ENCODE assay signal across 11 cellular contexts in the genomic region with DNA sequence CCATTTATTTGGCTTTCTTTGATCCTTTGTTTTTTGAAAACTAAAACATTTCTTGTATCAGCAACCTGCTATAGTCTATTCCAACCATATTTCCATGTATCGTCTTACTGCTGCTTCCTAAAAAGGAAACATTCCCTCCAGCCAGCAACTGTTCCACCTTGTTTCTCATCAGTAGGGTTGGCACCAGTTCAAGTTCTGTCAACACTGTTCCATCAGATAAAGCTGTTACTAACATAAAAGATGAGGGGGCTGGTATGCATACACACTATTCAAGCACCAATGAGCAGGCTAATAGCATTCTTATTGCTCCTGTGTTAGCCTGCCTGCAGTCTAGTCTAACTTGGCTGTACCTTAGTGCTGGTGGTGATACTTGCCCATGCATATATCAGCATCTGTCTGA.
A peak's percentile ranks its signal among the peaks of the same experiment; 100 is the strongest.
DNase-seq lines count a peak whose midpoint lies in the region; ATAC-seq, FAIRE-seq and TF ChIP-seq lines count a peak whose summit lies in the region.
"Had no signal": no experiment of that assay in that cellular context is flagged by ENCODE, and none has a peak within 500 bp of the region (broad histone marks: within the 10 kb centered on the region; RNA-seq: fewer than 3 reads in every experiment).

No MANE protein-coding gene starts in this region.

- peaks cover 12% of the 10 kb centered on the region for H3K36me3 Mint-ChIP-seq in nephron (ENCODE audit: low read depth)

- peak; percentile 3 for DNase-seq in NCI-H2107 (lab: John Stamatoyannopoulos, UW)
- DNase-seq in K562 (ENCODE audit: extremely low read depth in 1 of 4, low spot score in 3 of 4) = peak in 2 of 4 experiments; percentile 9 to 41
- DNase-seq in uterus = no peak
- DNase-seq in RCC 7860 (ENCODE audit: low spot score) = no peak
- DNase-seq: activated CD4-positive, alpha-beta memory T cell treated with anti-CD3 and anti-CD28 coated beads, Interleukin-2, amount 10 ng/mL, durations not matched to agents 7 days and 5 days; amniotic stem cell; EL had no signal

- peak; percentile 61 for ATAC-seq in K562
- ATAC-seq in HG03095 (IDR thresholded peaks at IDR 0.05; ENCODE audit: unreplicated experiment) = no peak
- ATAC-seq: GM23338 had no signal

- POLR2A ChIA-PET in HEK293 (lab: Yijun Ruan, JAX) (no interaction called here), K562 (lab: Yijun Ruan, JAX) (interaction anchor here (0.5 to 1.3 kb wide), 2 partner anchors 10 to 420 kb away, joined by 3 read pairs; no protein-coding TSS in a partner anchor)

- H3K4me3 ChIP-seq in HEK293 (ENCODE audit: low read depth, low read length) = no peak overlapping the region
- H3K4me3 ChIP-seq in K562 = no peak overlapping the region
- H3K4me3 ChIP-seq in uterus = no peak overlapping the region
- H3K4me3 ChIP-seq: GM23338 had no signal

- FAIRE-seq in K562 (lab: Jason Lieb, UNC) = no peak
- FAIRE-seq in RCC 7860 (lab: Jason Lieb, UNC) = no peak

- H3K27ac Mint-ChIP-seq in nephron = peak overlapping the region; percentile 5 to 17 (median 7)
- H3K27ac Mint-ChIP-seq: activated CD4-positive, alpha-beta memory T cell treated with anti-CD3 and anti-CD28 coated beads, Interleukin-2, amount 10 ng/mL, durations not matched to agents 7 days and 5 days; GM23338 had no signal

- no peaks in the 10 kb centered on the region for H3K9me3 ChIP-seq in HEK293 (ENCODE audit: control insufficient read depth, insufficient read depth, low read depth, low read length)
- no peaks in the 10 kb centered on the region for H3K9me3 ChIP-seq in K562 (replicated peaks; ENCODE audit: control insufficient read depth, insufficient read depth, low read depth, low read length)
- H3K9me3 ChIP-seq in uterus = no peaks in the 10 kb centered on the region

- H3K9me3 Mint-ChIP-seq in nephron = no peaks in the 10 kb centered on the region
- H3K9me3 Mint-ChIP-seq: activated CD4-positive, alpha-beta memory T cell treated with anti-CD3 and anti-CD28 coated beads, Interleukin-2, amount 10 ng/mL, durations not matched to agents 7 days and 5 days; GM23338 had no signal

- H3K27me3 ChIP-seq in K562 (ENCODE audit: control insufficient read depth in 2 of 2, insufficient read depth in 2 of 2, low read length in 2 of 2) (no peaks in the 10 kb centered on the region), uterus (no peaks in the 10 kb centered on the region)

- no peak overlapping the region for H3K4me2 ChIP-seq in K562 (ENCODE audit: insufficient read depth, low read length)
- H3K4me2 ChIP-seq: GM23338 had no signal

- TF ChIP-seq POLR2A in K562 (conservative IDR thresholded peaks at IDR 0.05) = no peak
- no peak for TF ChIP-seq POLR2A in uterus (IDR thresholded peaks at IDR 0.05)

- 16% methylated on average over 1 of the region's 1 CpG for WGBS in K562 (ENCODE audit: insufficient coverage, low coverage, missing lambda C conversion rate)

- H2AFZ ChIP-seq in K562 (ENCODE audit: low read depth, low read length) = no peak overlapping the region
- H2AFZ ChIP-seq: GM23338 had no signal

- TF ChIP-seq CTCF in HEK293 (tag by site-specific recombination; IDR thresholded peaks at IDR 0.05) (no peak), K562 (IDR thresholded peaks at IDR 0.05 in 2 of 3, conservative IDR thresholded peaks at IDR 0.05 in 1 of 3; ENCODE audit: insufficient read depth in 2 of 3, low read depth in 1 of 3, low read length in 3 of 3) (no peak), nephron (IDR thresholded peaks at IDR 0.05; ENCODE audit: unreplicated experiment in 3 of 3) (no peak), uterus (IDR thresholded peaks at IDR 0.05) (no peak)

- no TSS peak for BruUV-seq in K562 (replicated peaks; lab: Mats Ljungman, UMichigan)

- no peak for TF ChIP-seq EP300 in K562 (IDR thresholded peaks at IDR 0.05; ENCODE audit: low read length)

- CTCF ChIA-PET in HEK293 (lab: Yijun Ruan, JAX) = interaction anchor here (1.3 to 1.6 kb wide), 3 partner anchors 12 to 536 kb away, joined by 3 to 6 read pairs (median 5); no protein-coding TSS in a partner anchor
- CTCF ChIA-PET in K562 (lab: Yijun Ruan, JAX; ENCODE audit: low intra/inter-chr PET ratio) = no interaction called here

- no peak for TF ChIP-seq RAD21 in K562 (CRISPR knock-in tag; conservative IDR thresholded peaks at IDR 0.05 in 1 of 2, IDR thresholded peaks at IDR 0.05 in 1 of 2)

- no peak overlapping the region for H3K27ac ChIP-seq in HEK293 (ENCODE audit: extremely low read depth, low read depth, low read length)
- no peak overlapping the region for H3K27ac ChIP-seq in K562 (ENCODE audit: extremely low read depth, low read depth, low read length)
- H3K27ac ChIP-seq in uterus = no peak overlapping the region

- no peaks in the 10 kb centered on the region for H3K27me3 Mint-ChIP-seq in nephron (ENCODE audit: low read depth)
- H3K27me3 Mint-ChIP-seq: activated CD4-positive, alpha-beta memory T cell treated with anti-CD3 and anti-CD28 coated beads, Interleukin-2, amount 10 ng/mL, durations not matched to agents 7 days and 5 days had no signal

- intact Hi-C loops in K562 (cut with micrococcal nuclease) (loop anchor here (10.0 kb wide), 2 partner anchors 132 to 312 kb away; no protein-coding TSS in a partner anchor), uterus (cut with DNase I; ENCODE audit: low total_unique reads) (no loop called here)

- H3K36me3 ChIP-seq in HEK293 (ENCODE audit: control insufficient read depth in 2 of 2, insufficient read depth in 1 of 2, low read length in 2 of 2) (no peaks in the 10 kb centered on the region), K562 (ENCODE audit: control insufficient read depth, insufficient read depth, low read length) (no peaks in the 10 kb centered on the region), uterus (no peaks in the 10 kb centered on the region)

- H3K9me1 ChIP-seq in K562 (ENCODE audit: control insufficient read depth, insufficient read depth, low read length) = no peaks in the 10 kb centered on the region

- no peak overlapping the region for H3K4me3 Mint-ChIP-seq in nephron
- H3K4me3 Mint-ChIP-seq: activated CD4-positive, alpha-beta memory T cell treated with anti-CD3 and anti-CD28 coated beads, Interleukin-2, amount 10 ng/mL, durations not matched to agents 7 days and 5 days; GM23338 had no signal

- peaks cover 6% of the 10 kb centered on the region for H3K4me1 Mint-ChIP-seq in nephron
- H3K4me1 Mint-ChIP-seq: activated CD4-positive, alpha-beta memory T cell treated with anti-CD3 and anti-CD28 coated beads, Interleukin-2, amount 10 ng/mL, durations not matched to agents 7 days and 5 days; GM23338 had no signal

- H4K20me1 ChIP-seq in K562 (replicated peaks; ENCODE audit: control insufficient read depth, insufficient read depth, low read length) = no peaks in the 10 kb centered on the region

- peaks cover 19% of the 10 kb centered on the region for H3K4me1 ChIP-seq in HEK293 (ENCODE audit: control insufficient read depth, insufficient read depth, low read length)
- no peaks in the 10 kb centered on the region; a peak in 1 of 5 replicates for H3K4me1 ChIP-seq in K562 (replicated peaks in 1 of 2; ENCODE audit: control insufficient read depth in 2 of 2, insufficient read depth in 2 of 2, low read length in 2 of 2)
- H3K4me1 ChIP-seq in uterus = no peaks in the 10 kb centered on the region

- in situ Hi-C loops in K562 (cut with MboI) = no loop called here

- H3K9ac ChIP-seq in K562 (ENCODE audit: insufficient read depth in 1 of 2, low read depth in 2 of 2, low read length in 2 of 2) = no peak overlapping the region

- H3K79me2 ChIP-seq in K562 (ENCODE audit: control insufficient read depth, insufficient read depth, low read length) = no peaks in the 10 kb centered on the region

TF ChIP-seq in HEK293, 187 proteins besides CTCF, POLR2A, EP300 and RAD21 (continues in another document):
- TF ChIP-seq ZNF184 (tag by site-specific recombination; IDR thresholded peaks at IDR 0.05) (no peak), ZXDB (tag by site-specific recombination; IDR thresholded peaks at IDR 0.05) (peak; percentile 47; the same call in 1 of the 2 replicates), ZNF580 (tag by site-specific recombination; IDR thresholded peaks at IDR 0.05) (peak; percentile 69; the same call in 1 of the 2 replicates), FEZF1 (tag by site-specific recombination; IDR thresholded peaks at IDR 0.05) (peak; percentile 85)

TF ChIP-seq in K562, 482 proteins besides CTCF, POLR2A, EP300 and RAD21 (continues in another document):
- TF ChIP-seq SRF (CRISPR knock-in tag; IDR thresholded peaks at IDR 0.05) (peak in 1 of 2 experiments; percentile 83; a peak in 1 of 4 replicates), NFRKB (IDR thresholded peaks at IDR 0.05; ENCODE audit: low read depth) (no peak), TEAD2 (tag; IDR thresholded peaks at IDR 0.05) (peak; percentile 52; the same call in 1 of the 2 replicates), FOXA3 (CRISPR knock-in tag; conservative IDR thresholded peaks at IDR 0.05 in 1 of 2, IDR thresholded peaks at IDR 0.05 in 1 of 2) (peak in 1 of 2 experiments; percentile 52; a peak in 2 of 4 replicates), TEAD1 (CRISPR knock-in tag; IDR thresholded peaks at IDR 0.05) (0 out of 4 replicates have a peak, but pooled peaks of 1 of the 2 experiments have one; percentile 59), GABPB2 (CRISPR knock-in tag; conservative IDR thresholded peaks at IDR 0.05) (no peak), TEAD4 (IDR thresholded peaks at IDR 0.05; ENCODE audit: low read length) (peak; percentile 50; the same call in 1 of the 2 replicates), TEAD4 (CRISPR knock-in tag; IDR thresholded peaks at IDR 0.05; ENCODE audit: borderline replicate concordance) (no peak), NFIC (IDR thresholded peaks at IDR 0.05) (peak; percentile 91)
- TF ChIP-seq, protein P1, sequence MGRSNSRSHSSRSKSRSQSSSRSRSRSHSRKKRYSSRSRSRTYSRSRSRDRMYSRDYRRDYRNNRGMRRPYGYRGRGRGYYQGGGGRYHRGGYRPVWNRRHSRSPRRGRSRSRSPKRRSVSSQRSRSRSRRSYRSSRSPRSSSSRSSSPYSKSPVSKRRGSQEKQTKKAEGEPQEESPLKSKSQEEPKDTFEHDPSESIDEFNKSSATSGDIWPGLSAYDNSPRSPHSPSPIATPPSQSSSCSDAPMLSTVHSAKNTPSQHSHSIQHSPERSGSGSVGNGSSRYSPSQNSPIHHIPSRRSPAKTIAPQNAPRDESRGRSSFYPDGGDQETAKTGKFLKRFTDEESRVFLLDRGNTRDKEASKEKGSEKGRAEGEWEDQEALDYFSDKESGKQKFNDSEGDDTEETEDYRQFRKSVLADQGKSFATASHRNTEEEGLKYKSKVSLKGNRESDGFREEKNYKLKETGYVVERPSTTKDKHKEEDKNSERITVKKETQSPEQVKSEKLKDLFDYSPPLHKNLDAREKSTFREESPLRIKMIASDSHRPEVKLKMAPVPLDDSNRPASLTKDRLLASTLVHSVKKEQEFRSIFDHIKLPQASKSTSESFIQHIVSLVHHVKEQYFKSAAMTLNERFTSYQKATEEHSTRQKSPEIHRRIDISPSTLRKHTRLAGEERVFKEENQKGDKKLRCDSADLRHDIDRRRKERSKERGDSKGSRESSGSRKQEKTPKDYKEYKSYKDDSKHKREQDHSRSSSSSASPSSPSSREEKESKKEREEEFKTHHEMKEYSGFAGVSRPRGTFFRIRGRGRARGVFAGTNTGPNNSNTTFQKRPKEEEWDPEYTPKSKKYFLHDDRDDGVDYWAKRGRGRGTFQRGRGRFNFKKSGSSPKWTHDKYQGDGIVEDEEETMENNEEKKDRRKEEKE (IDR thresholded peaks at IDR 0.05; ENCODE audit: borderline replicate concordance in 1 of 2, control insufficient read depth in 1 of 2, low read depth in 2 of 2, low read length in 1 of 2) = no peak

Comparison
In these comparisons a context has a peak if more than half of its experiments do, and no peak if none do; other contexts are left out.
1. Of the 44 proteins assayed by ChIP-seq in both K562 and HEK293: peak only in K562: none; only in HEK293: KLF10, PATZ1, PRDM10, TRIM28, TSHZ1 and ZBTB17; in both: none; in neither: 38.